40 cellular contexts compared by ENCODE assay signal in genomic region chr17:67662712-67663111, GRCh38.
"Had no signal": no experiment of that assay in that cellular context is flagged by ENCODE, and none has a peak within 500 bp of the region (broad histone marks: within the 10 kb centered on the region; RNA-seq: fewer than 3 reads in every experiment).

No MANE protein-coding gene starts in this region.

- DNase-seq: activated effector memory CD4-positive, alpha-beta T cell treated with anti-CD3 and anti-CD28 coated beads, Interleukin-2, amount 50 U/mL, for 16 hours; activated effector memory CD4-positive, alpha-beta T cell treated with Interleukin-2 at 50 U/mL for 16 hours; activated gamma-delta T cell; activated gamma-delta T cell treated with Interleukin-2 at 50 U/mL for 16 hours; activated naive CD4-positive, alpha-beta T cell; activated naive CD4-positive, alpha-beta T cell treated with anti-CD3 and anti-CD28 coated beads for 36 hours; activated naive CD4-positive, alpha-beta T cell treated with anti-CD3 and anti-CD28 coated beads, Interleukin-2, amount 10 ng/mL, durations not matched to agents 7 days and 5 days; activated naive CD4-positive, alpha-beta T cell treated with anti-CD3 and anti-CD28 coated beads, Interleukin-2, amount 50 U/mL, for 16 hours; activated naive CD4-positive, alpha-beta T cell treated with Interleukin-2 at 50 U/mL for 16 hours; activated naive CD8-positive, alpha-beta T cell treated with anti-CD3 and anti-CD28 coated beads for 36 hours; activated naive CD8-positive, alpha-beta T cell treated with anti-CD3 and anti-CD28 coated beads, Interleukin-2, amount 10 ng/mL, durations not matched to agents 7 days and 5 days; activated naive CD8-positive, alpha-beta T cell treated with anti-CD3 and anti-CD28 coated beads, Interleukin-2, amount 50 U/mL, for 24 hours; activated T-cell treated with anti-CD3 and anti-CD28 coated beads, Interleukin-2, amount 50 U/mL, for 1 hour; activated T-cell treated with anti-CD3 and anti-CD28 coated beads, Interleukin-2, amount 50 U/mL, for 24 hours; activated T-cell treated with anti-CD3 and anti-CD28 coated beads, Interleukin-2, amount 50 U/mL, for 4 hours; activated T-cell treated with anti-CD3 and anti-CD28 coated beads, Interleukin-2, amount 50 U/mL, for 48 hours; activated T-cell treated with anti-CD3 and anti-CD28 coated beads, Interleukin-2, amount 50 U/mL, for 72 hours; adrenal gland; amniotic stem cell; amygdala; anterior cingulate cortex; aorta; body of pancreas; brain microvascular endothelial cell; caudate nucleus; central memory CD4-positive, alpha-beta T cell; cerebellar nuclear complex had no signal

- H3K4me3 Mint-ChIP-seq: activated naive CD4-positive, alpha-beta T cell treated with anti-CD3 and anti-CD28 coated beads for 36 hours; activated naive CD4-positive, alpha-beta T cell treated with anti-CD3 and anti-CD28 coated beads, Interleukin-2, amount 10 ng/mL, durations not matched to agents 7 days and 5 days; activated naive CD4-positive, alpha-beta T cell treated with anti-CD3 and anti-CD28 coated beads, Interleukin-2, amount 50 U/mL, for 24 hours; activated naive CD8-positive, alpha-beta T cell; activated naive CD8-positive, alpha-beta T cell treated with anti-CD3 and anti-CD28 coated beads for 36 hours; activated naive CD8-positive, alpha-beta T cell treated with anti-CD3 and anti-CD28 coated beads, Interleukin-2, amount 10 ng/mL, durations not matched to agents 7 days and 5 days; activated naive CD8-positive, alpha-beta T cell treated with anti-CD3 and anti-CD28 coated beads, Interleukin-2, amount 50 U/mL, for 24 hours; activated T-cell treated with anti-CD3 and anti-CD28 coated beads, Interleukin-2, amount 50 U/mL, for 24 hours; activated T-cell treated with anti-CD3 and anti-CD28 coated beads, Interleukin-2, amount 50 U/mL, for 4 hours; activated T-cell treated with anti-CD3 and anti-CD28 coated beads, Interleukin-2, amount 50 U/mL, for 72 hours; activated T-helper 1 cell treated with anti-CD3 and anti-CD28 coated beads, Interleukin-12 subunit alpha, Interleukin-12 subunit beta, Interleukin-2, Interleukin-4 antibody, amounts not matched to agents 30 ng/mL and 10 ng/mL and 1 ng/mL, durations not matched to agents 14 hours and 24 hours and 36 hours; activated T-helper 17 cell treated with anti-CD3 and anti-CD28 coated beads, Interleukin-2, amount 50 U/mL, for 72 hours; brain; central memory CD8-positive, alpha-beta T cell had no signal

- FAIRE-seq: astrocyte, bronchial epithelial cell had no signal

- H3K9me3 ChIP-seq: adrenal gland, ascending aorta had no signal

- H3K27me3 ChIP-seq: adrenal gland, ascending aorta, body of pancreas, brain microvascular endothelial cell, breast epithelium, cardiac muscle cell had no signal

- ATAC-seq: activated naive CD4-positive, alpha-beta T cell treated with anti-CD3 and anti-CD28 coated beads, Interleukin-2, amount 50 U/mL, for 72 hours; activated naive CD8-positive, alpha-beta T cell treated with anti-CD3 and anti-CD28 coated beads, Interleukin-2, amount 50 U/mL, for 24 hours; activated T-cell treated with anti-CD3 and anti-CD28 coated beads, Interleukin-2, amount 50 U/mL, for 4 hours; activated T-cell treated with anti-CD3 and anti-CD28 coated beads, Interleukin-2, amount 50 U/mL, for 72 hours; activated T-helper 17 cell treated with anti-CD3 and anti-CD28 coated beads, Interleukin-2, amount 50 U/mL, for 72 hours; body of pancreas had no signal

- H3K4me1 Mint-ChIP-seq: activated naive CD4-positive, alpha-beta T cell treated with anti-CD3 and anti-CD28 coated beads, Interleukin-2, amount 10 ng/mL, durations not matched to agents 7 days and 5 days; activated naive CD8-positive, alpha-beta T cell treated with anti-CD3 and anti-CD28 coated beads, Interleukin-2, amount 10 ng/mL, durations not matched to agents 7 days and 5 days; brain had no signal

- H3K27ac ChIP-seq: adrenal gland, ascending aorta, body of pancreas, brain microvascular endothelial cell, breast epithelium, cardiac muscle cell had no signal

- H3K36me3 ChIP-seq: adrenal gland, ascending aorta, brain microvascular endothelial cell, breast epithelium, cardiac muscle cell had no signal

- H3K9me3 Mint-ChIP-seq: activated naive CD4-positive, alpha-beta T cell treated with anti-CD3 and anti-CD28 coated beads, Interleukin-2, amount 50 U/mL, for 24 hours; central memory CD8-positive, alpha-beta T cell had no signal

- H3K4me3 ChIP-seq: adrenal gland, ascending aorta, body of pancreas, breast epithelium, cardiac muscle cell had no signal

- H3K4me1 ChIP-seq: adrenal gland, ascending aorta, body of pancreas, breast epithelium had no signal

- H3K27me3 Mint-ChIP-seq: activated naive CD4-positive, alpha-beta T cell treated with anti-CD3 and anti-CD28 coated beads, Interleukin-2, amount 10 ng/mL, durations not matched to agents 7 days and 5 days; activated naive CD4-positive, alpha-beta T cell treated with anti-CD3 and anti-CD28 coated beads, Interleukin-2, amount 50 U/mL, for 24 hours; activated naive CD8-positive, alpha-beta T cell; activated naive CD8-positive, alpha-beta T cell treated with anti-CD3 and anti-CD28 coated beads for 36 hours; activated naive CD8-positive, alpha-beta T cell treated with anti-CD3 and anti-CD28 coated beads, Interleukin-2, amount 10 ng/mL, durations not matched to agents 7 days and 5 days; activated naive CD8-positive, alpha-beta T cell treated with anti-CD3 and anti-CD28 coated beads, Interleukin-2, amount 50 U/mL, for 24 hours; activated T-cell treated with anti-CD3 and anti-CD28 coated beads, Interleukin-2, amount 50 U/mL, for 24 hours; activated T-helper 17 cell treated with anti-CD3 and anti-CD28 coated beads, Interleukin-2, amount 50 U/mL, for 72 hours; central memory CD8-positive, alpha-beta T cell had no signal

- H3K27ac Mint-ChIP-seq: activated naive CD4-positive, alpha-beta T cell treated with anti-CD3 and anti-CD28 coated beads for 36 hours; activated naive CD4-positive, alpha-beta T cell treated with anti-CD3 and anti-CD28 coated beads, Interleukin-2, amount 10 ng/mL, durations not matched to agents 7 days and 5 days; activated naive CD4-positive, alpha-beta T cell treated with anti-CD3 and anti-CD28 coated beads, Interleukin-2, amount 50 U/mL, for 24 hours; activated naive CD4-positive, alpha-beta T cell treated with anti-CD3 and anti-CD28 coated beads, Interleukin-2, amount 50 U/mL, for 72 hours; activated naive CD8-positive, alpha-beta T cell; activated naive CD8-positive, alpha-beta T cell treated with anti-CD3 and anti-CD28 coated beads for 36 hours; activated naive CD8-positive, alpha-beta T cell treated with anti-CD3 and anti-CD28 coated beads, Interleukin-2, amount 10 ng/mL, durations not matched to agents 7 days and 5 days; activated naive CD8-positive, alpha-beta T cell treated with anti-CD3 and anti-CD28 coated beads, Interleukin-2, amount 50 U/mL, for 24 hours; activated T-cell treated with anti-CD3 and anti-CD28 coated beads, Interleukin-2, amount 50 U/mL, for 24 hours; activated T-cell treated with anti-CD3 and anti-CD28 coated beads, Interleukin-2, amount 50 U/mL, for 72 hours; activated T-helper 1 cell treated with anti-CD3 and anti-CD28 coated beads, Interleukin-12 subunit alpha, Interleukin-12 subunit beta, Interleukin-2, Interleukin-4 antibody, amounts not matched to agents 30 ng/mL and 10 ng/mL and 1 ng/mL, durations not matched to agents 14 hours and 24 hours and 36 hours; activated T-helper 17 cell treated with anti-CD3 and anti-CD28 coated beads, Interleukin-2, amount 50 U/mL, for 72 hours; activated T-helper 2 cell treated with anti-CD3 and anti-CD28 coated beads, Interferon-gamma antibody, Interleukin-2, Interleukin-4, amounts not matched to agents 10 μg/mL and 5 μg/mL and 100 μg/mL, durations not matched to agents 14 hours and 24 hours and 36 hours; brain had no signal
